ENCODE assay signal across 15 cellular contexts in genomic region chr1:176878750-176879536, GRCh38.
DNase-seq lines count a peak whose midpoint lies in the region; ATAC-seq, FAIRE-seq and TF ChIP-seq lines count a peak whose summit lies in the region.
"Had no signal": no experiment of that assay in that cellular context is flagged by ENCODE, and none has a peak within 500 bp of the region (broad histone marks: within the 10 kb centered on the region; RNA-seq: fewer than 3 reads in every experiment).

No MANE protein-coding gene starts in this region.

- ATAC-seq in DND-41 (ENCODE audit: insufficient read depth, low read depth) (peak; percentile 60; the same call in 2 of the 3 replicates), omental fat pad (ENCODE audit: low FRiP score) (no peak)
- ATAC-seq: left lobe of liver; naive thymus-derived CD8-positive, alpha-beta T cell had no signal

- H4K20me1 ChIP-seq in DND-41 (ENCODE audit: insufficient read depth, low read length), result no peaks in the 10 kb centered on the region
- H4K20me1 ChIP-seq in H1 (replicated peaks in 1 of 2; ENCODE audit: control insufficient read depth in 1 of 2, insufficient read depth in 2 of 2, low read length in 2 of 2), result no peaks in the 10 kb centered on the region

- H2AFZ ChIP-seq in DND-41 (ENCODE audit: low read depth, low read length) (no peak overlapping the region), H1 (ENCODE audit: low read length) (no peak overlapping the region)

- H2BK120ac ChIP-seq in H1 (replicated peaks; ENCODE audit: low read depth, low read length), result no peak overlapping the region

- 81% methylated on average over 12 of the region's 12 CpGs; no CpG with 5 or more reads in 1 of the 2 experiments for WGBS in H1 (ENCODE audit: extremely low coverage in 1 of 2, insufficient coverage in 1 of 2, insufficient read length in 1 of 2, insufficient replicate concordance in 2 of 2, low coverage in 1 of 2, low lambda C conversion rate in 2 of 2, missing lambda C conversion rate in 1 of 2), 2 experiments

- H3K27ac Mint-ChIP-seq in immature natural killer cell, result no peak overlapping the region
- H3K27ac Mint-ChIP-seq: activated naive CD8-positive, alpha-beta T cell treated with anti-CD3 and anti-CD28 coated beads, Interleukin-2, amount 50 U/mL, for 24 hours had no signal

- H3K4me3 ChIP-seq in DND-41 (ENCODE audit: low read depth in 1 of 2, low read length in 2 of 2) (no peak overlapping the region), H1 (ENCODE audit: extremely low read depth in 1 of 4, insufficient read depth in 2 of 4, low read depth in 3 of 4, low read length in 4 of 4) (no peak overlapping the region)

- H3K18ac ChIP-seq in H1 (ENCODE audit: extremely low read depth, low read length), result no peak overlapping the region

- H3K9ac ChIP-seq in DND-41 (ENCODE audit: low read depth, low read length), result no peak overlapping the region
- H3K9ac ChIP-seq in H1 (replicated peaks in 1 of 4; ENCODE audit: extremely low read depth in 1 of 4, low read depth in 3 of 4, low read length in 3 of 4), result no peak overlapping the region

- FAIRE-seq in H1 (lab: Jason Lieb, UNC), result no peak

- no peak overlapping the region for H3K14ac ChIP-seq in H1 (ENCODE audit: insufficient read length)

- POLR2A ChIA-PET in H1 (lab: Charles Lee; ENCODE audit: partially characterized antibody), result no interaction called here

- TF ChIP-seq POLR2A in H1 (IDR thresholded peaks at IDR 0.05; ENCODE audit: control extremely low read depth in 1 of 2, low read depth in 2 of 2, low read length in 2 of 2), result no peak

- no peak overlapping the region for H3K56ac ChIP-seq in H1 (replicated peaks; ENCODE audit: insufficient read length, low read depth, low read length)

- H3K4me1 Mint-ChIP-seq in immature natural killer cell, result no peaks in the 10 kb centered on the region
- H3K4me1 Mint-ChIP-seq: activated naive CD8-positive, alpha-beta T cell treated with anti-CD3 and anti-CD28 coated beads, Interleukin-2, amount 50 U/mL, for 24 hours; naive thymus-derived CD8-positive, alpha-beta T cell had no signal

- no peak overlapping the region for H2AK5ac ChIP-seq in H1 (ENCODE audit: low read depth, low read length)

- H4K8ac ChIP-seq in H1 (ENCODE audit: extremely low read depth, insufficient read depth, low read length), result no peak overlapping the region

- H4K5ac ChIP-seq in H1 (ENCODE audit: insufficient read length, low read depth, low read length), result no peak overlapping the region

- no peak for TF ChIP-seq EP300 in H1 (IDR thresholded peaks at IDR 0.05; ENCODE audit: borderline replicate concordance in 1 of 2, low read depth in 2 of 2, low read length in 2 of 2)

- H3K4ac ChIP-seq in H1 (replicated peaks; ENCODE audit: insufficient read length, low read depth, low read length), result no peak overlapping the region

- H2BK20ac ChIP-seq in H1 (ENCODE audit: low read length), result no peak overlapping the region

- H3K4me3 Mint-ChIP-seq in immature natural killer cell, result no peak overlapping the region
- H3K4me3 Mint-ChIP-seq: activated naive CD8-positive, alpha-beta T cell treated with anti-CD3 and anti-CD28 coated beads, Interleukin-2, amount 50 U/mL, for 24 hours; naive thymus-derived CD8-positive, alpha-beta T cell had no signal

- no peaks in the 10 kb centered on the region for H3K36me3 Mint-ChIP-seq in immature natural killer cell
- H3K36me3 Mint-ChIP-seq: naive thymus-derived CD8-positive, alpha-beta T cell had no signal

- H3K4me2 ChIP-seq in DND-41 (ENCODE audit: insufficient read depth, low read length), result no peak overlapping the region
- no peak overlapping the region for H3K4me2 ChIP-seq in H1 (ENCODE audit: insufficient read depth in 1 of 2, low read depth in 2 of 2, low read length in 2 of 2)

- H3K9me3 ChIP-seq in DND-41 (ENCODE audit: insufficient read depth, low read length, severe bottlenecking) (no peaks in the 10 kb centered on the region), H1 (ENCODE audit: insufficient read depth in 2 of 2, low read depth in 1 of 2, low read length in 1 of 2) (no peaks in the 10 kb centered on the region)

- no peak overlapping the region for H2BK15ac ChIP-seq in H1 (ENCODE audit: low read length)

- H4K91ac ChIP-seq in H1 (replicated peaks; ENCODE audit: insufficient read length, low read length), result no peak overlapping the region

- no peak overlapping the region for H3K23ac ChIP-seq in H1 (ENCODE audit: insufficient read length)

- H3K4me1 ChIP-seq in DND-41 (ENCODE audit: insufficient read depth, low read length) (no peaks in the 10 kb centered on the region), H1 (replicated peaks in 1 of 4; ENCODE audit: control insufficient read depth in 3 of 4, insufficient read depth in 4 of 4, low read length in 3 of 4) (no peaks in the 10 kb centered on the region)

- H3K23me2 ChIP-seq in H1 (ENCODE audit: low read depth, low read length), result no peaks in the 10 kb centered on the region

- peaks cover 0 to 3% (median 0%) of the 10 kb centered on the region in 6 donors for H3K9me3 Mint-ChIP-seq in immature natural killer cell
- H3K9me3 Mint-ChIP-seq: activated naive CD8-positive, alpha-beta T cell treated with anti-CD3 and anti-CD28 coated beads, Interleukin-2, amount 50 U/mL, for 24 hours had no signal

- H3K36me3 ChIP-seq in DND-41 (ENCODE audit: insufficient read depth, low read length), result no peaks in the 10 kb centered on the region
- no peaks in the 10 kb centered on the region for H3K36me3 ChIP-seq in H1 (ENCODE audit: control insufficient read depth in 2 of 4, insufficient read depth in 4 of 4, low read length in 3 of 4)

- CTCF ChIA-PET in H1 (lab: Charles Lee; ENCODE audit: partially characterized antibody), result interaction anchor here (0.6 to 7.9 kb wide), 20 partner anchors 8 to 323 kb away, joined by 3 to 59 read pairs (median 4); no protein-coding TSS in a partner anchor

- H3K79me2 ChIP-seq in DND-41 (ENCODE audit: insufficient read depth, low read length), result no peaks in the 10 kb centered on the region
- H3K79me2 ChIP-seq in H1 (ENCODE audit: control insufficient read depth in 1 of 2, insufficient read depth in 2 of 2, low read length in 2 of 2), result no peaks in the 10 kb centered on the region

- peak; percentile 42 to 54; a peak in 3 of 4 replicates for TF ChIP-seq RAD21 in H1 (IDR thresholded peaks at IDR 0.05 in 1 of 2, conservative IDR thresholded peaks at IDR 0.05 in 1 of 2; ENCODE audit: low read depth in 2 of 2, low read length in 2 of 2)

- peaks cover 0 to 6% (median 4%) of the 10 kb centered on the region in 3 donors for H3K27me3 Mint-ChIP-seq in immature natural killer cell (ENCODE audit: low read depth in 3 of 3)
- H3K27me3 Mint-ChIP-seq: activated naive CD8-positive, alpha-beta T cell treated with anti-CD3 and anti-CD28 coated beads, Interleukin-2, amount 50 U/mL, for 24 hours had no signal

- H3K27ac ChIP-seq in 22Rv1 (no peak overlapping the region), DND-41 (ENCODE audit: low read length) (no peak overlapping the region), H1 (ENCODE audit: low read depth, low read length) (no peak overlapping the region)

- peak overlapping the region; percentile 60; the same call in 1 of the 2 replicates for H2BK12ac ChIP-seq in H1 (ENCODE audit: low read depth, low read length)

- TF ChIP-seq CTCF in 22Rv1 (IDR thresholded peaks at IDR 0.05), result peak; percentile 29
- peak; percentile 38 for TF ChIP-seq CTCF in DND-41 (IDR thresholded peaks at IDR 0.05; ENCODE audit: borderline replicate concordance, extremely low read depth, low read length, poor library complexity, severe bottlenecking)
- peak; percentile 54 to 60 (median 58) for TF ChIP-seq CTCF in H1 (IDR thresholded peaks at IDR 0.05; ENCODE audit: control extremely low read depth in 1 of 3, insufficient read depth in 1 of 3, low read depth in 1 of 3, low read length in 3 of 3)
- no peak for TF ChIP-seq CTCF in omental fat pad (IDR thresholded peaks at IDR 0.05)

- H2BK5ac ChIP-seq in H1 (ENCODE audit: low read depth, low read length), result no peak overlapping the region

- H3K27me3 ChIP-seq in DND-41 (ENCODE audit: insufficient read depth, low read length, poor library complexity), result peaks cover 2% of the 10 kb centered on the region
- H3K27me3 ChIP-seq in H1 (replicated peaks in 1 of 4; ENCODE audit: control insufficient read depth in 3 of 4, extremely low read depth in 1 of 4, insufficient read depth in 3 of 4, low read length in 3 of 4), result no peaks in the 10 kb centered on the region

- DNase-seq in DND-41, result peak; percentile 12
- peak; percentile 31 for DNase-seq in NAMALWA (ENCODE audit: low spot score)
- DNase-seq in H1 (ENCODE audit: low read depth in 1 of 2, low spot score in 2 of 2), result peak; percentile 23 to 55
- DNase-seq in omental fat pad (ENCODE audit: low spot score), result no peak
- DNase-seq in NCI-H2227 treated with DMSO at 0.1 percent for 48 hours (lab: John Stamatoyannopoulos, UW), result no peak
- DNase-seq in immature natural killer cell, result no peak
- DNase-seq in stimulated activated CD4-positive, alpha-beta T cell treated with anti-CD3 and anti-CD28 coated beads, Interleukin-2, amount 100 ng/mL, for 24 hours, result no peak
- DNase-seq: activated naive CD8-positive, alpha-beta T cell treated with anti-CD3 and anti-CD28 coated beads, Interleukin-2, amount 50 U/mL, for 24 hours; activated T-cell treated with anti-CD3 and anti-CD28 coated beads for 4 hours; cerebellar nuclear complex; naive thymus-derived CD8-positive, alpha-beta T cell; NCI-H1092 treated with DMSO at 0.1 percent for 48 hours; NCI-H748 treated with DMSO at 0.1 percent for 48 hours had no signal

- no peaks in the 10 kb centered on the region for H3K79me1 ChIP-seq in H1 (ENCODE audit: low read depth, low read length)

TF ChIP-seq in H1, 55 proteins besides CTCF, POLR2A, EP300 and RAD21 (continues in another document):
- TF ChIP-seq POLR2AphosphoS5 (IDR thresholded peaks at IDR 0.05; ENCODE audit: low read depth, low read length) (no peak), MAX (IDR thresholded peaks at IDR 0.05) (no peak), NRF1 (IDR thresholded peaks at IDR 0.05; ENCODE audit: low read depth, low read length) (no peak), JUN (IDR thresholded peaks at IDR 0.05; ENCODE audit: low read depth, low read length) (no peak), CHD1 (IDR thresholded peaks at IDR 0.05; ENCODE audit: low read depth, low read length) (no peak), SP1 (IDR thresholded peaks at IDR 0.05; ENCODE audit: low read depth, low read length) (no peak), MAFK (IDR thresholded peaks at IDR 0.05; ENCODE audit: low read depth, low read length) (no peak), SP4 (IDR thresholded peaks at IDR 0.05; ENCODE audit: low read length) (no peak), SUZ12 (IDR thresholded peaks at IDR 0.05; ENCODE audit: low read length) (no peak), KDM5A (IDR thresholded peaks at IDR 0.05; ENCODE audit: low read length) (no peak), FOSL1 (IDR thresholded peaks at IDR 0.05; ENCODE audit: insufficient read depth, low read depth, low read length) (no peak), POU5F1 (IDR thresholded peaks at IDR 0.05; ENCODE audit: low read depth, low read length) (no peak), GABPA (IDR thresholded peaks at IDR 0.05; ENCODE audit: borderline replicate concordance, insufficient read depth, low read length) (no peak)

Comparison
In these comparisons a context has a peak if more than half of its experiments do, and no peak if none do; other contexts are left out.
1. CTCF ChIP-seq: peak in 22Rv1 (single experiment), DND-41 (single experiment) and H1 (3 of 3); none in omental fat pad (0 of 3).
2. DNase-seq: peak in DND-41 (single experiment), NAMALWA (single experiment) and H1 (2 of 2); none in omental fat pad (single experiment), NCI-H2227 treated with DMSO at 0.1 percent for 48 hours (single experiment), immature natural killer cell (0 of 3) and stimulated activated CD4-positive, alpha-beta T cell treated with anti-CD3 and anti-CD28 coated beads, Interleukin-2, amount 100 ng/mL, for 24 hours (0 of 2).